ENCODE assay signal across 9 cellular contexts in the genomic region with DNA sequence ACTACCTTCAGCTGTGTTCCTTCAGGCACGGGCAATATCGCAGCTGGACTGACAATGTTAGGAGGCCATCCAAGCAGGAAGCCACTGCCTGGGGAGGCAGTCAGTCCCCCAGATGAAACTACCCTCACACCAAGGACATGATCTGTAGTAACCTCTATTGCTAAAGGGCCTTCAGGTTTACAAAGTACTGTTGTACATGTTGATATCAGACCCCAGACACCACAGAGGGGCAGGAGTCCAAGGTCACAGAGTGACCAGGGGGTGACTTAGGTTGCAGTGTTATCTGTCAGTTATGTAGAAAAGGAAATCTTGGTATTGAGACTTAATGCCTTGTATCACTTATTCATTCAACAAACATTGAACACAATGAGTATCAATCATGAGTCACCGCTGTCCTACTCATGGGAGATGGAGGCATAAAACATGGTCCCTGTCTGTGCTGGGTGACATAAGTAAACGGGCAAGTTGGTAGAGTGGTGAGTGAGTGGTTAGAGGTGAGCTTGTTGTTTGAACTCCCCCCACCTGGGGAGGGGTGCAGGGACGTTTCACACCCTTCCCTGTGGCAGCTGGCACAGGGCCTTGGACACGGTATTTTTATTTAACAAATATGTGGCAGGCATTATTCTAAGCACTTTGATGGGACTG. TPM values are rescaled to one million over a fixed set of nuclear protein-coding genes. Genes with fewer than 3 reads are reported as not detected.
DNase-seq lines count a peak whose midpoint lies in the region; ATAC-seq and TF ChIP-seq lines count a peak whose summit lies in the region.
"Had no signal": no experiment of that assay in that cellular context is flagged by ENCODE, and none has a peak within 500 bp of the region (broad histone marks: within the 10 kb centered on the region; RNA-seq: fewer than 3 reads in every experiment).

No MANE protein-coding gene starts in this region.

- H3K27me3 Mint-ChIP-seq in nephron (ENCODE audit: low read depth) = peaks cover 21% of the 10 kb centered on the region

- no peak overlapping the region for H3K4me3 Mint-ChIP-seq in nephron
- H3K4me3 Mint-ChIP-seq: naive B cell had no signal

- H3K9me3 ChIP-seq in OCI-LY7 (ENCODE audit: low read length) = no peaks in the 10 kb centered on the region

- no peak for ATAC-seq in GM18861 (IDR thresholded peaks at IDR 0.05; ENCODE audit: unreplicated experiment)

- no peak overlapping the region for H2AFZ ChIP-seq in OCI-LY7 (ENCODE audit: low read length)

- H3K27me3 ChIP-seq in dorsolateral prefrontal cortex = peaks cover 0 to 31% (median 0%) of the 10 kb centered on the region in 45 donors

- CTCF ChIA-PET in OCI-LY7 (lab: Charles Lee; ENCODE audit: unreplicated experiment) = no interaction called here

- DNase-seq in COLO668 (lab: John Stamatoyannopoulos, UW; ENCODE audit: unreplicated experiment) = peak; percentile 31
- DNase-seq in OCI-LY7 (ENCODE audit: low spot score) = no peak
- no peak for DNase-seq in dorsolateral prefrontal cortex
- no peak for DNase-seq in iPS-NIHi11 (ENCODE audit: low spot score)
- no peak for DNase-seq in NCI-H524 treated with DMSO at 0.1 percent for 48 hours (lab: John Stamatoyannopoulos, UW)
- DNase-seq in kidney glomerular epithelial cell (lab: John Stamatoyannopoulos, UW) = no peak
- DNase-seq: naive B cell had no signal

- H3K79me2 ChIP-seq in OCI-LY7 (ENCODE audit: insufficient read depth, low read depth, low read length) = peaks cover 68% of the 10 kb centered on the region; the same call in 1 of the 2 replicates

- no TSS peak for BruUV-seq in OCI-LY7 (replicated peaks; lab: Mats Ljungman, UMichigan)

- 0 out of 2 replicates have a peak, but pooled peaks cover 3% of the 10 kb centered on the region for H4K20me1 ChIP-seq in OCI-LY7 (ENCODE audit: insufficient read depth, low read length)

- no peaks in the 10 kb centered on the region for H3K9me2 ChIP-seq in OCI-LY7 (ENCODE audit: insufficient read depth, low read length)

- POLR2A ChIA-PET in OCI-LY7 (lab: Charles Lee) = interaction anchor here (0.7 kb wide), 1 partner anchor 11 kb away, joined by 3 read pairs; no protein-coding TSS in a partner anchor

- peak overlapping the region; percentile 36; the same call in 1 of the 2 replicates for H3K4me2 ChIP-seq in OCI-LY7 (ENCODE audit: low read length)

- H3K4me3 ChIP-seq in OCI-LY7 (ENCODE audit: low read depth, low read length, poor library complexity, severe bottlenecking) (no peak overlapping the region), dorsolateral prefrontal cortex (peak overlapping the region in 1 of 59 donors; percentile 24)

- no peaks in the 10 kb centered on the region for H3K9me3 Mint-ChIP-seq in nephron
- H3K9me3 Mint-ChIP-seq: naive B cell had no signal

- H3K36me3 Mint-ChIP-seq in nephron (ENCODE audit: low read depth) = no peaks in the 10 kb centered on the region

- TF ChIP-seq CTCF in OCI-LY7 (conservative IDR thresholded peaks at IDR 0.05; ENCODE audit: low read length) (no peak), dorsolateral prefrontal cortex (IDR thresholded peaks at IDR 0.05 in 54 of 56, conservative IDR thresholded peaks at IDR 0.05 in 2 of 56; ENCODE audit: low read depth in 1 of 56, partially characterized antibody in 56 of 56) (no peak), nephron (IDR thresholded peaks at IDR 0.05; ENCODE audit: unreplicated experiment in 3 of 3) (no peak)

- H3K27ac ChIP-seq in OCI-LY7 (ENCODE audit: low read depth, low read length, poor library complexity, severe bottlenecking) (no peak overlapping the region), dorsolateral prefrontal cortex (peak overlapping the region in 30 of 59 donors; percentile 2 to 90 (median 64))

- H3K27ac Mint-ChIP-seq in nephron = peak overlapping the region; percentile 86 to 95 (median 91)

- H3K36me3 ChIP-seq in OCI-LY7 (ENCODE audit: insufficient read depth, low read length) = peaks cover 19% of the 10 kb centered on the region

- H3K4me1 ChIP-seq in OCI-LY7 (ENCODE audit: insufficient read depth, low read length, poor library complexity, severe bottlenecking) = peaks cover 61% of the 10 kb centered on the region

- H3K4me1 Mint-ChIP-seq in nephron = peaks cover 86% of the 10 kb centered on the region

- intact Hi-C loops in OCI-LY7 (cut with micrococcal nuclease; ENCODE audit: unreplicated experiment) = no loop called here
- intact Hi-C loops in dorsolateral prefrontal cortex (cut with DNase I) = no loop called here

RNA-seq across cellular contexts. Expression of gene CABLES1, which starts 7.1 kb away (rescaled TPM):
- 20.6 and 34.7 TPM in 2 replicates for total RNA-seq in OCI-LY7 (2014; rRNA removed; shearing (Covaris generic))
- total RNA-seq in OCI-LY7 (2022) (22.0 and 28.7 TPM in 2 replicates), dorsolateral prefrontal cortex (100 to 1,000 TPM in 9 of 120 experiments, 10 to 100 TPM in 111; 16.0 to 158 (median 62.6) TPM)
